ENCODE assay signal across 22 cellular contexts in the genomic region with DNA sequence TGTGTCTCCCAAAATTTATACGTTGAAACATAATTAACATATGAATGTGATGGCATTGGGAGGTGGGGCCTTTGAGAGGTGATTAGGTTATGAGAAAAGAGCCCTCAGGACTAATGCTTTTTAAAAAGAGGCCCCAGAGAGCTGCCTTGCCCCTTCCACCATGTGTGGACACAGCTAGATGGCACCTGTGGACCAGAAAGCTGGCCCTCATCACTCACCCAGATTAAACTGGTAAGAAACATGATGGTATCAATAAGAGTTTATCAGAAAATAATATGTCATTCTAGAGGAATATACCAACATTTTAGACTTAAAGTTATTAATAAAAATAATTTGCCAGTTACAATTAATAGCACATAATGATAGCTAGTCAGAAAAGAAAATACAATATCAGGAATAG.
"Had no signal": no experiment of that assay in that cellular context is flagged by ENCODE, and none has a peak within 500 bp of the region (broad histone marks: within the 10 kb centered on the region; RNA-seq: fewer than 3 reads in every experiment).

No MANE protein-coding gene starts in this region.

- H3K27ac ChIP-seq: coronary artery, esophagus muscularis mucosa, foreskin keratinocyte, gastroesophageal sphincter, heart right ventricle, left lung, lower lobe of right lung had no signal

- H3K4me1 Mint-ChIP-seq: mesothelial cell of epicardium, naive B cell had no signal

- H3K9me3 ChIP-seq: esophagus muscularis mucosa, gastroesophageal sphincter, heart right ventricle, left lung, lower lobe of right lung, mucosa of descending colon had no signal

- FAIRE-seq: frontal cortex, islet of Langerhans, keratinocyte had no signal

- H3K36me3 ChIP-seq: esophagus muscularis mucosa, gastroesophageal sphincter, heart right ventricle, left lung, lower lobe of right lung had no signal

- DNase-seq: dermis blood vessel endothelial cell; effector CD8-positive, alpha-beta T cell; effector memory CD8-positive, alpha-beta T cell; foreskin keratinocyte; glutamatergic neuron; heart right ventricle; hippocampal formation; left cardiac atrium; left lung; left ventricle myocardium superior; lower lobe of right lung; mesenchymal stem cell; mucosa of descending colon; naive B cell; naive thymus-derived CD8-positive, alpha-beta T cell had no signal

- H3K27me3 Mint-ChIP-seq: naive thymus-derived CD8-positive, alpha-beta T cell had no signal

- H3K4me1 ChIP-seq: esophagus muscularis mucosa, foreskin keratinocyte, gastroesophageal sphincter, heart right ventricle, left lung, lower lobe of right lung had no signal

- H3K27ac Mint-ChIP-seq: effector memory CD8-positive, alpha-beta T cell; mesothelial cell of epicardium; naive B cell; naive thymus-derived CD8-positive, alpha-beta T cell had no signal

- H3K9me3 Mint-ChIP-seq: effector memory CD8-positive, alpha-beta T cell had no signal

- H3K36me3 Mint-ChIP-seq: mesothelial cell of epicardium had no signal

- H3K27me3 ChIP-seq: heart right ventricle, left lung had no signal

- H3K4me3 Mint-ChIP-seq: effector memory CD8-positive, alpha-beta T cell; mesothelial cell of epicardium; naive B cell; naive thymus-derived CD8-positive, alpha-beta T cell had no signal

- H3K4me3 ChIP-seq: coronary artery, esophagus muscularis mucosa, gastroesophageal sphincter, heart right ventricle, left lung, lower lobe of right lung, mucosa of descending colon had no signal

- ATAC-seq: effector memory CD8-positive, alpha-beta T cell; foreskin keratinocyte; gastroesophageal sphincter; heart right ventricle; left cardiac atrium; left lung; left ventricle myocardium superior; lower lobe of right lung; mucosa of descending colon; naive thymus-derived CD8-positive, alpha-beta T cell had no signal
